ENCODE assay signal across 1 cellular context in genomic region chr6:36595168-36595818, GRCh38.
TF ChIP-seq lines count a peak whose summit lies in the region.

No MANE protein-coding gene starts in this region.

TF ChIP-seq in K562, 482 proteins besides CTCF, POLR2A, EP300 and RAD21 (continued from another document and continues in another):
- TF ChIP-seq RBFOX2 (IDR thresholded peaks at IDR 0.05; ENCODE audit: low read depth, low read length) = peak; percentile 71
- TF ChIP-seq ZNF253 (CRISPR knock-in tag; conservative IDR thresholded peaks at IDR 0.05) = no peak
- peak in 1 of 2 experiments; percentile 37; a peak in 2 of 4 replicates for TF ChIP-seq MNT (conservative IDR thresholded peaks at IDR 0.05)
- TF ChIP-seq CEBPG (CRISPR knock-in tag; IDR thresholded peaks at IDR 0.05) = no peak; the same call in 1 of the 2 replicates
- peak; percentile 86 to 88 for TF ChIP-seq CEBPG (tag; conservative IDR thresholded peaks at IDR 0.05 in 1 of 2, IDR thresholded peaks at IDR 0.05 in 1 of 2)
- no peak for TF ChIP-seq ZNF140 (CRISPR knock-in tag; IDR thresholded peaks at IDR 0.05)
- peak; percentile 42; the same call in 1 of the 2 replicates for TF ChIP-seq KHSRP (IDR thresholded peaks at IDR 0.05)
- peak; percentile 45 for TF ChIP-seq RBM22 (IDR thresholded peaks at IDR 0.05; ENCODE audit: low read depth, low read length, poor library complexity, severe bottlenecking)
- peak; percentile 93 for TF ChIP-seq CEBPB (tag; IDR thresholded peaks at IDR 0.05)
- peak; percentile 59 for TF ChIP-seq IRF9 (tag; IDR thresholded peaks at IDR 0.05)
- TF ChIP-seq MLX (CRISPR knock-in tag; conservative IDR thresholded peaks at IDR 0.05) = no peak
- peak; percentile 24 for TF ChIP-seq NCOR1 (IDR thresholded peaks at IDR 0.05)
- TF ChIP-seq CHD1 (IDR thresholded peaks at IDR 0.05; ENCODE audit: low read length) = no peak
- no peak for TF ChIP-seq ZNF830 (CRISPR knock-in tag; IDR thresholded peaks at IDR 0.05)
- TF ChIP-seq ZBTB40 (IDR thresholded peaks at IDR 0.05) = 0 out of 2 replicates have a peak, but pooled peaks have one; percentile 50
- no peak for TF ChIP-seq ZBTB40 (CRISPR knock-in tag; IDR thresholded peaks at IDR 0.05)
- TF ChIP-seq CHD7 (IDR thresholded peaks at IDR 0.05; ENCODE audit: low read depth, low read length) = no peak
